In the genomic region with DNA sequence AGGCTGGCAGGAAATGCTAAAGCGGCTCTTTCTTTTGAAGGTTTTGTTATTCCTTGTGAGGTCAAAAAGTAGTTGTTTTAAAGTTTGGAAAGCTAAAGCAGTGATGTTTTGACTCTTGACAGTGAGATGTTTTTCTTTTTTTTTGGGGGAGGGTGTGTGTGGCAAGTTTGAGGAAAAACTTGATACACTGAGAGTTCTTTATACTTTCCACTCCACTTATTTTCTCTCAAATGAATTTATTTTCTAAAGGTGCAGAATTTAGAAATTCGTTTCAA, we compare ENCODE assay signal across 1 cellular context.
TF ChIP-seq lines count a peak whose summit lies in the region.

No MANE protein-coding gene starts in this region.

TF ChIP-seq in WTC11, 78 proteins besides CTCF, POLR2A, EP300 and RAD21 (continued from another document):
- TF ChIP-seq, protein P1, sequence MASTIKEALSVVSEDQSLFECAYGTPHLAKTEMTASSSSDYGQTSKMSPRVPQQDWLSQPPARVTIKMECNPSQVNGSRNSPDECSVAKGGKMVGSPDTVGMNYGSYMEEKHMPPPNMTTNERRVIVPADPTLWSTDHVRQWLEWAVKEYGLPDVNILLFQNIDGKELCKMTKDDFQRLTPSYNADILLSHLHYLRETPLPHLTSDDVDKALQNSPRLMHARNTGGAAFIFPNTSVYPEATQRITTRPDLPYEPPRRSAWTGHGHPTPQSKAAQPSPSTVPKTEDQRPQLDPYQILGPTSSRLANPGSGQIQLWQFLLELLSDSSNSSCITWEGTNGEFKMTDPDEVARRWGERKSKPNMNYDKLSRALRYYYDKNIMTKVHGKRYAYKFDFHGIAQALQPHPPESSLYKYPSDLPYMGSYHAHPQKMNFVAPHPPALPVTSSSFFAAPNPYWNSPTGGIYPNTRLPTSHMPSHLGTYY (CRISPR knock-in tag; IDR thresholded peaks at IDR 0.05), result no peak
- no peak for TF ChIP-seq ZNF138 (CRISPR knock-in tag; conservative IDR thresholded peaks at IDR 0.05)
TF ChIP-seq in WTC11: peak in this region for 0.
